Comparison of ENCODE assay signal across 8 cellular contexts in genomic region chr19:38213911-38214625, GRCh38.
DNase-seq lines count a peak whose midpoint lies in the region; ATAC-seq lines count a peak whose summit lies in the region.

No MANE protein-coding gene starts in this region.

- H3K9me3 Mint-ChIP-seq in activated T-cell treated with anti-CD3 and anti-CD28 coated beads, Interleukin-2, amount 50 U/mL, for 24 hours: peaks cover 2% of the 10 kb centered on the region
- H3K9me3 Mint-ChIP-seq in stimulated activated naive CD8-positive, alpha-beta T cell treated with anti-CD3 and anti-CD28 coated beads, Interleukin-15, Interleukin-2, amounts not matched to agents 100 ng/mL and 50 ng/mL, for 24 hours: no peaks in the 10 kb centered on the region

- ATAC-seq in GM18867 (IDR thresholded peaks at IDR 0.05; ENCODE audit: unreplicated experiment): peak; percentile 53

- H3K27ac Mint-ChIP-seq in activated T-cell treated with anti-CD3 and anti-CD28 coated beads, Interleukin-2, amount 50 U/mL, for 24 hours: peak overlapping the region; percentile 96
- H3K27ac Mint-ChIP-seq in stimulated activated naive CD8-positive, alpha-beta T cell treated with anti-CD3 and anti-CD28 coated beads, Interleukin-15, Interleukin-2, amounts not matched to agents 100 ng/mL and 50 ng/mL, for 24 hours: peak overlapping the region; percentile 98

- no peaks in the 10 kb centered on the region for H3K36me3 Mint-ChIP-seq in activated T-cell treated with anti-CD3 and anti-CD28 coated beads, Interleukin-2, amount 50 U/mL, for 24 hours (ENCODE audit: low read depth)
- peaks cover 10% of the 10 kb centered on the region for H3K36me3 Mint-ChIP-seq in stimulated activated naive CD8-positive, alpha-beta T cell treated with anti-CD3 and anti-CD28 coated beads, Interleukin-15, Interleukin-2, amounts not matched to agents 100 ng/mL and 50 ng/mL, for 24 hours (ENCODE audit: low read depth)

- DNase-seq in MV-4-11 (lab: John Stamatoyannopoulos, UW): peak; percentile 89
- peak; percentile 76 for DNase-seq in activated T-cell treated with anti-CD3 and anti-CD28 coated beads, Interleukin-2, amount 50 U/mL, for 24 hours
- peak; percentile 96 for DNase-seq in kidney glomerular epithelial cell (lab: John Stamatoyannopoulos, UW)
- DNase-seq in NCI-H1930 (lab: John Stamatoyannopoulos, UW): no peak
- DNase-seq in SIG-M5 treated with dmso at 0.1 percent for 504 hours (lab: John Stamatoyannopoulos, UW; ENCODE audit: unreplicated experiment): no peak
- no peak for DNase-seq in cerebellar nuclear complex (lab: John Stamatoyannopoulos, UW)

- H3K4me1 Mint-ChIP-seq in activated T-cell treated with anti-CD3 and anti-CD28 coated beads, Interleukin-2, amount 50 U/mL, for 24 hours (ENCODE audit: low read depth): peaks cover 26% of the 10 kb centered on the region
- H3K4me1 Mint-ChIP-seq in stimulated activated naive CD8-positive, alpha-beta T cell treated with anti-CD3 and anti-CD28 coated beads, Interleukin-15, Interleukin-2, amounts not matched to agents 100 ng/mL and 50 ng/mL, for 24 hours (ENCODE audit: low read depth): peaks cover 29% of the 10 kb centered on the region

- H3K27me3 Mint-ChIP-seq in activated T-cell treated with anti-CD3 and anti-CD28 coated beads, Interleukin-2, amount 50 U/mL, for 24 hours: peaks cover 75% of the 10 kb centered on the region
- peaks cover 53% of the 10 kb centered on the region for H3K27me3 Mint-ChIP-seq in stimulated activated naive CD8-positive, alpha-beta T cell treated with anti-CD3 and anti-CD28 coated beads, Interleukin-15, Interleukin-2, amounts not matched to agents 100 ng/mL and 50 ng/mL, for 24 hours

- peak overlapping the region; percentile 67 for H3K4me3 Mint-ChIP-seq in activated T-cell treated with anti-CD3 and anti-CD28 coated beads, Interleukin-2, amount 50 U/mL, for 24 hours
- peak overlapping the region; percentile 82 for H3K4me3 Mint-ChIP-seq in stimulated activated naive CD8-positive, alpha-beta T cell treated with anti-CD3 and anti-CD28 coated beads, Interleukin-15, Interleukin-2, amounts not matched to agents 100 ng/mL and 50 ng/mL, for 24 hours

Comparison
In these comparisons a context has a peak if more than half of its experiments do, and no peak if none do; other contexts are left out.
1. DNase-seq: peak in MV-4-11 (single experiment), activated T-cell treated with anti-CD3 and anti-CD28 coated beads, Interleukin-2, amount 50 U/mL, for 24 hours (single experiment) and kidney glomerular epithelial cell (single experiment); none in NCI-H1930 (0 of 2), SIG-M5 treated with dmso at 0.1 percent for 504 hours (single experiment) and cerebellar nuclear complex (0 of 2).